19 cellular contexts compared by ENCODE assay signal in the genomic region with DNA sequence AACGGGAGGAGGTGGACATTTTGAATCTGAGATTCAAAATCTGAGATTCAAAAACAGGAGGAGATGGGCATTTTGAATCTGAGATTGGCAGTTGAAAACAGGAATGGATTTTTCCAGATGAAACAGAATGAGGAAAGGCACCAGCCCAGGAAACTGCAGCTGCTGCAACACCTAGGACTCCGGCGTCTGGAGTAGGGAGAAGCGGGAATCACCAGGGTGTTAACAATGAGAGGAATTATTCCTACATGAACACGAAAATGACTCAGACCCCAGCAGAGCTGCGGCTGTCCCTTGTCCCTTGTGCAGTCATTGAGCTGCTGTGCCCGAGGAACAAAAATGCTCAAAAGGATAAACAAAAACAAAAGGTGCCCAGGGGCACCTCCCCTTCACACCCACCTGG.
"Had no signal": no experiment of that assay in that cellular context is flagged by ENCODE, and none has a peak within 500 bp of the region (broad histone marks: within the 10 kb centered on the region; RNA-seq: fewer than 3 reads in every experiment).

No MANE protein-coding gene starts in this region.

- H3K4me3 Mint-ChIP-seq: activated CD4-positive, alpha-beta memory T cell treated with anti-CD3 and anti-CD28 coated beads for 36 hours; activated CD4-positive, alpha-beta T cell treated with anti-CD3 and anti-CD28 coated beads for 36 hours; activated CD8-positive, alpha-beta memory T cell treated with anti-CD3 and anti-CD28 coated beads, Interleukin-2, amount 10 ng/mL, durations not matched to agents 7 days and 5 days; mesothelial cell of epicardium; nephron progenitor cell; stimulated activated naive CD8-positive, alpha-beta T cell treated with anti-CD3 and anti-CD28 coated beads, Interleukin-15, amount 100 ng/mL, for 72 hours had no signal

- DNase-seq: activated CD4-positive, alpha-beta memory T cell treated with anti-CD3 and anti-CD28 coated beads for 36 hours; activated CD4-positive, alpha-beta T cell treated with anti-CD3 and anti-CD28 coated beads for 36 hours; activated CD8-positive, alpha-beta memory T cell treated with anti-CD3 and anti-CD28 coated beads, Interleukin-2, amount 10 ng/mL, durations not matched to agents 7 days and 5 days; activated effector memory CD4-positive, alpha-beta T cell treated with anti-CD3 and anti-CD28 coated beads, Interleukin-2, amount 50 U/mL, for 16 hours; activated T-cell treated with anti-CD3 and anti-CD28 coated beads, Interleukin-2, amount 50 U/mL, for 1 hour; body of pancreas; central memory CD4-positive, alpha-beta T cell; cortex of kidney; effector memory CD4-positive, alpha-beta T cell; foreskin keratinocyte; nephron progenitor cell; sigmoid colon; stimulated activated CD4-positive, alpha-beta T cell treated with anti-CD3 and anti-CD28 coated beads, Interleukin-1b, Interleukin-23, amount 100 ng/mL, for 48 hours; stimulated activated naive CD8-positive, alpha-beta T cell treated with anti-CD3 and anti-CD28 coated beads, Interleukin-15, amount 100 ng/mL, for 72 hours; upper lobe of left lung had no signal

- ATAC-seq: activated CD4-positive, alpha-beta T cell treated with anti-CD3 and anti-CD28 coated beads for 36 hours; activated CD8-positive, alpha-beta memory T cell treated with anti-CD3 and anti-CD28 coated beads, Interleukin-2, amount 10 ng/mL, durations not matched to agents 7 days and 5 days; activated naive CD4-positive, alpha-beta T cell treated with anti-CD3 and anti-CD28 coated beads, Interleukin-2, amount 50 U/mL, for 72 hours; body of pancreas; foreskin keratinocyte; stimulated activated naive CD8-positive, alpha-beta T cell treated with anti-CD3 and anti-CD28 coated beads, Interleukin-15, amount 100 ng/mL, for 72 hours had no signal

- H3K4me1 Mint-ChIP-seq: activated CD4-positive, alpha-beta T cell treated with anti-CD3 and anti-CD28 coated beads for 36 hours; activated CD8-positive, alpha-beta memory T cell treated with anti-CD3 and anti-CD28 coated beads, Interleukin-2, amount 10 ng/mL, durations not matched to agents 7 days and 5 days; mesothelial cell of epicardium; stimulated activated naive CD8-positive, alpha-beta T cell treated with anti-CD3 and anti-CD28 coated beads, Interleukin-15, amount 100 ng/mL, for 72 hours had no signal

- H3K27me3 ChIP-seq: body of pancreas, foreskin keratinocyte, sigmoid colon, upper lobe of left lung had no signal

- H3K27ac ChIP-seq: body of pancreas, foreskin keratinocyte, sigmoid colon, upper lobe of left lung, VCaP had no signal

- H3K36me3 Mint-ChIP-seq: activated CD4-positive, alpha-beta memory T cell treated with anti-CD3 and anti-CD28 coated beads for 36 hours; activated CD8-positive, alpha-beta memory T cell treated with anti-CD3 and anti-CD28 coated beads, Interleukin-2, amount 10 ng/mL, durations not matched to agents 7 days and 5 days; activated naive CD4-positive, alpha-beta T cell treated with anti-CD3 and anti-CD28 coated beads, Interleukin-2, amount 50 U/mL, for 72 hours; mesothelial cell of epicardium had no signal

- H3K9me3 ChIP-seq: body of pancreas, sigmoid colon, upper lobe of left lung had no signal

- H3K9me3 Mint-ChIP-seq: activated CD4-positive, alpha-beta memory T cell treated with anti-CD3 and anti-CD28 coated beads for 36 hours; activated naive CD4-positive, alpha-beta T cell treated with anti-CD3 and anti-CD28 coated beads, Interleukin-2, amount 50 U/mL, for 72 hours; mesothelial cell of epicardium; nephron progenitor cell; stimulated activated naive CD8-positive, alpha-beta T cell treated with anti-CD3 and anti-CD28 coated beads, Interleukin-15, amount 100 ng/mL, for 72 hours had no signal

- H3K4me3 ChIP-seq: body of pancreas, lung, sigmoid colon, upper lobe of left lung had no signal

- H3K4me1 ChIP-seq: body of pancreas, foreskin keratinocyte, sigmoid colon, upper lobe of left lung had no signal

- H3K36me3 ChIP-seq: sigmoid colon, upper lobe of left lung had no signal

- H3K27ac Mint-ChIP-seq: activated CD4-positive, alpha-beta memory T cell treated with anti-CD3 and anti-CD28 coated beads for 36 hours; activated CD4-positive, alpha-beta T cell treated with anti-CD3 and anti-CD28 coated beads for 36 hours; activated CD8-positive, alpha-beta memory T cell treated with anti-CD3 and anti-CD28 coated beads, Interleukin-2, amount 10 ng/mL, durations not matched to agents 7 days and 5 days; activated naive CD4-positive, alpha-beta T cell treated with anti-CD3 and anti-CD28 coated beads, Interleukin-2, amount 50 U/mL, for 72 hours; mesothelial cell of epicardium; nephron progenitor cell; stimulated activated naive CD8-positive, alpha-beta T cell treated with anti-CD3 and anti-CD28 coated beads, Interleukin-15, amount 100 ng/mL, for 72 hours had no signal

- H3K27me3 Mint-ChIP-seq: activated CD4-positive, alpha-beta memory T cell treated with anti-CD3 and anti-CD28 coated beads for 36 hours; activated CD4-positive, alpha-beta T cell treated with anti-CD3 and anti-CD28 coated beads for 36 hours; activated CD8-positive, alpha-beta memory T cell treated with anti-CD3 and anti-CD28 coated beads, Interleukin-2, amount 10 ng/mL, durations not matched to agents 7 days and 5 days; stimulated activated naive CD8-positive, alpha-beta T cell treated with anti-CD3 and anti-CD28 coated beads, Interleukin-15, amount 100 ng/mL, for 72 hours had no signal
